8 cellular contexts compared by ENCODE assay signal in genomic region chr6:169751242-169752073, GRCh38. TPM values are rescaled to one million over a fixed set of nuclear protein-coding genes. Genes with fewer than 3 reads are reported as not detected.
A peak's percentile ranks its signal among the peaks of the same experiment; 100 is the strongest.
DNase-seq lines count a peak whose midpoint lies in the region; ATAC-seq and TF ChIP-seq lines count a peak whose summit lies in the region.

TSS of gene DYNLT2 (minus strand) at chr6:169751572. CDS start at chr6:169751458, 114 bp downstream.
TSS of gene ERMARD (plus strand) at chr6:169751622. CDS start at chr6:169751658, 36 bp downstream.

- CTCF ChIA-PET in CD8-positive, alpha-beta memory T cell (lab: Charles Lee) = interaction anchor here (0.6 to 2.1 kb wide), 4 partner anchors 25 to 44 kb away, joined by 3 to 7 read pairs (median 4); no protein-coding TSS in a partner anchor
- CTCF ChIA-PET in activated CD8-positive, alpha-beta T cell treated with anti-CD3 and anti-CD28 coated beads for 36 hours (lab: Charles Lee) = interaction anchor here (1.0 to 3.6 kb wide), 4 partner anchors 29 to 48 kb away, joined by 3 to 11 read pairs (median 4); no protein-coding TSS in a partner anchor

- ATAC-seq in GM19463 (IDR thresholded peaks at IDR 0.05; ENCODE audit: unreplicated experiment) (peak; percentile 93), lung (ENCODE audit: insufficient read depth, low FRiP score) (peak; percentile 99)
- ATAC-seq in activated CD8-positive, alpha-beta T cell treated with anti-CD3 and anti-CD28 coated beads for 36 hours = peak; percentile 97

- intact Hi-C loops in activated CD8-positive, alpha-beta T cell treated with anti-CD3 and anti-CD28 coated beads for 36 hours (cut with micrococcal nuclease) = loop anchor here (2.0 kb wide), 2 partner anchors 25 to 49 kb away; partner anchors contain the start of genes C6orf120 and WDR27

- H3K36me3 ChIP-seq in CD8-positive, alpha-beta memory T cell (ENCODE audit: insufficient read depth, low read length) = no peaks in the 10 kb centered on the region
- H3K36me3 ChIP-seq in ectodermal cell (ENCODE audit: control insufficient read depth, insufficient read depth, low read length) (no peaks in the 10 kb centered on the region), lung (ENCODE audit: control insufficient read depth in 2 of 2, insufficient read depth in 2 of 2, low read length in 2 of 2) (peaks cover 1 to 3% of the 10 kb centered on the region in 2 donors)

- POLR2A ChIA-PET in CD8-positive, alpha-beta memory T cell (lab: Charles Lee) = interaction anchor here (0.5 to 2.0 kb wide), 7 partner anchors 27 to 832 kb away, joined by 3 to 16 read pairs (median 7); partner anchors contain the start of genes C6orf120, PHF10, PSMB1 and TBP
- POLR2A ChIA-PET in activated CD8-positive, alpha-beta T cell treated with anti-CD3 and anti-CD28 coated beads for 36 hours (lab: Charles Lee) = interaction anchor here (0.6 to 7.7 kb wide), 15 partner anchors 8 to 802 kb away, joined by 3 to 73 read pairs (median 4); partner anchors contain the start of genes C6orf120, PHF10, PSMB1 and TBP

- H3K9me3 ChIP-seq in CD8-positive, alpha-beta memory T cell (ENCODE audit: low read length) = no peaks in the 10 kb centered on the region
- H3K9me3 ChIP-seq in ectodermal cell (ENCODE audit: control insufficient read depth, low read length) (no peaks in the 10 kb centered on the region), lung (ENCODE audit: control insufficient read depth in 2 of 2, insufficient read depth in 1 of 2, low read length in 1 of 2) (peaks cover 0 to 2% of the 10 kb centered on the region in 2 donors)

- DNase-seq in CD8-positive, alpha-beta memory T cell = peak; percentile 87 to 96 (median 94)
- DNase-seq in HL-60 (ENCODE audit: low read depth in 1 of 2, low spot score in 1 of 2) (peak; percentile 83 to 92), NCI-H82 treated with DMSO at 0.1 percent for 48 hours (lab: John Stamatoyannopoulos, UW; ENCODE audit: unreplicated experiment) (peak; percentile 48), lung (ENCODE audit: low spot score) (peak; percentile 93)
- DNase-seq in activated CD8-positive, alpha-beta T cell treated with anti-CD3 and anti-CD28 coated beads for 36 hours = peak; percentile 94
- DNase-seq in stimulated activated CD4-positive, alpha-beta T cell treated with anti-CD3 and anti-CD28 coated beads, TNF-alpha, amount 100 ng/mL, for 24 hours (ENCODE audit: low read depth in 3 of 3) = peak; percentile 84 to 93 (median 92)

- H3K4me3 ChIP-seq in CD8-positive, alpha-beta memory T cell (ENCODE audit: low read length) = peak within 1 kb of the TSS; percentile 63
- peak within 1 kb of the TSS; percentile 79 for H3K4me3 ChIP-seq in HL-60 (replicated peaks; ENCODE audit: insufficient read depth, low read length)
- peak within 1 kb of the TSS; percentile 85 for H3K4me3 ChIP-seq in ectodermal cell (ENCODE audit: insufficient read depth, low read depth, low read length)
- peak within 1 kb of the TSS; percentile 75 for H3K4me3 ChIP-seq in lung

- H3K36me3 Mint-ChIP-seq in CD8-positive, alpha-beta memory T cell = peaks cover 0 to 14% (median 7%) of the 10 kb centered on the region in 3 donors
- H3K36me3 Mint-ChIP-seq in activated CD8-positive, alpha-beta T cell treated with anti-CD3 and anti-CD28 coated beads for 36 hours (ENCODE audit: low read depth) = peaks cover 25% of the 10 kb centered on the region

- peak within 1 kb of the TSS; percentile 97 to 100 (median 100) for H3K27ac Mint-ChIP-seq in CD8-positive, alpha-beta memory T cell
- peak within 1 kb of the TSS; percentile 100 for H3K27ac Mint-ChIP-seq in activated CD8-positive, alpha-beta T cell treated with anti-CD3 and anti-CD28 coated beads for 36 hours

- H3K27me3 ChIP-seq in CD8-positive, alpha-beta memory T cell (ENCODE audit: insufficient read depth, low read length, poor library complexity, severe bottlenecking) = no peaks in the 10 kb centered on the region
- H3K27me3 ChIP-seq in HL-60 (ENCODE audit: insufficient read depth, poor library complexity, severe bottlenecking) = no peaks in the 10 kb centered on the region
- H3K27me3 ChIP-seq in ectodermal cell (ENCODE audit: control insufficient read depth, insufficient read depth, low read length, poor library complexity, severe bottlenecking) = no peaks in the 10 kb centered on the region
- H3K27me3 ChIP-seq in lung (ENCODE audit: control insufficient read depth, insufficient read depth) = no peaks in the 10 kb centered on the region

- H3K4me1 Mint-ChIP-seq in CD8-positive, alpha-beta memory T cell = peaks cover 34 to 38% (median 35%) of the 10 kb centered on the region in 3 donors
- peaks cover 28% of the 10 kb centered on the region for H3K4me1 Mint-ChIP-seq in activated CD8-positive, alpha-beta T cell treated with anti-CD3 and anti-CD28 coated beads for 36 hours (ENCODE audit: low read depth)

- H3K27ac ChIP-seq in CD8-positive, alpha-beta memory T cell (ENCODE audit: low read depth, low read length) = peak within 1 kb of the TSS; percentile 93
- H3K27ac ChIP-seq in HL-60 (replicated peaks) = peak within 1 kb of the TSS; percentile 90
- peak within 1 kb of the TSS; percentile 95 for H3K27ac ChIP-seq in ectodermal cell (ENCODE audit: insufficient read depth, low read depth, low read length, poor library complexity, severe bottlenecking)
- peak within 1 kb of the TSS; percentile 93 to 98 for H3K27ac ChIP-seq in lung (ENCODE audit: low read depth in 1 of 2, low read length in 1 of 2)

- H3K9me3 Mint-ChIP-seq in CD8-positive, alpha-beta memory T cell = peaks cover 0 to 2% (median 0%) of the 10 kb centered on the region in 5 donors
- peaks cover 3% of the 10 kb centered on the region for H3K9me3 Mint-ChIP-seq in activated CD8-positive, alpha-beta T cell treated with anti-CD3 and anti-CD28 coated beads for 36 hours

- peaks cover 27% of the 10 kb centered on the region for H3K4me1 ChIP-seq in CD8-positive, alpha-beta memory T cell (ENCODE audit: insufficient read depth, low read length)
- H3K4me1 ChIP-seq in ectodermal cell (ENCODE audit: control insufficient read depth, insufficient read depth, low read length) (peaks cover 12% of the 10 kb centered on the region), lung (ENCODE audit: control insufficient read depth in 2 of 2, insufficient read depth in 2 of 2, low read length in 2 of 2) (peaks cover 3 to 17% of the 10 kb centered on the region in 2 donors)

- 0% methylated on average over 90 of the region's 90 CpGs for WGBS in ectodermal cell, 2 experiments
- WGBS in lung, 2 donors = 0% methylated on average over 90 of the region's 90 CpGs

- H3K27me3 Mint-ChIP-seq in CD8-positive, alpha-beta memory T cell = no peaks in the 10 kb centered on the region
- no peaks in the 10 kb centered on the region for H3K27me3 Mint-ChIP-seq in activated CD8-positive, alpha-beta T cell treated with anti-CD3 and anti-CD28 coated beads for 36 hours

- TF ChIP-seq CTCF in HL-60 (IDR thresholded peaks at IDR 0.05; ENCODE audit: insufficient read depth, low read length) (no peak), lung (IDR thresholded peaks at IDR 0.05; ENCODE audit: control extremely low read depth, extremely low read depth) (no peak)
- no peak for TF ChIP-seq CTCF in activated CD8-positive, alpha-beta T cell treated with anti-CD3 and anti-CD28 coated beads for 36 hours (IDR thresholded peaks at IDR 0.05)

- peak within 1 kb of the TSS; percentile 97 to 100 (median 99) for H3K4me3 Mint-ChIP-seq in CD8-positive, alpha-beta memory T cell
- peak within 1 kb of the TSS; percentile 100 for H3K4me3 Mint-ChIP-seq in activated CD8-positive, alpha-beta T cell treated with anti-CD3 and anti-CD28 coated beads for 36 hours

RNA-seq across cellular contexts. Expression of gene DYNLT2, which starts in this region (rescaled TPM):
- 1 to 10 TPM; 1.4 to 1.9 TPM for total RNA-seq in CD8-positive, alpha-beta memory T cell
- 0.67 TPM for polyA plus RNA-seq in CD8-positive, alpha-beta memory T cell
- total RNA-seq in activated CD8-positive, alpha-beta T cell treated with anti-CD3 and anti-CD28 coated beads for 36 hours = 1 to 10 TPM; 2.2 to 2.4 TPM
- 3.4 TPM for polyA plus RNA-seq in ectodermal cell (2013, experiment 1 of 4)
- polyA plus RNA-seq in ectodermal cell (2013, experiment 2 of 4) = 3.5 TPM
- polyA plus RNA-seq in ectodermal cell (2013, experiment 3 of 4) = 2.5 TPM
- polyA plus RNA-seq in ectodermal cell (2013, experiment 4 of 4) = 3.2 TPM
- total RNA-seq in lung = 1 to 10 TPM; 1.6 to 5.2 TPM
- 1 to 10 TPM in 1 of 2 donors, under 1 TPM in 1; 0.69 to 3.2 TPM for polyA plus RNA-seq in lung

RNA-seq across cellular contexts. Expression of gene ERMARD, which starts in this region (rescaled TPM):
- 10 to 100 TPM; 26.2 to 27.9 TPM for total RNA-seq in CD8-positive, alpha-beta memory T cell
- 12.1 TPM for polyA plus RNA-seq in CD8-positive, alpha-beta memory T cell
- 10 to 100 TPM; 24.9 to 26.6 TPM for total RNA-seq in activated CD8-positive, alpha-beta T cell treated with anti-CD3 and anti-CD28 coated beads for 36 hours
- polyA plus RNA-seq in ectodermal cell (2013, experiment 1 of 4) = 16.8 TPM
- 23.5 TPM for polyA plus RNA-seq in ectodermal cell (2013, experiment 2 of 4)
- polyA plus RNA-seq in ectodermal cell (2013, experiment 3 of 4) = 19.1 TPM
- 23.8 TPM for polyA plus RNA-seq in ectodermal cell (2013, experiment 4 of 4)
- 10 to 100 TPM; 24.7 to 41.0 TPM for total RNA-seq in lung
- 10 to 100 TPM; 18.7 to 55.3 TPM for polyA plus RNA-seq in lung

Comparison
In these comparisons a context has a peak if more than half of its experiments do, and no peak if none do; other contexts are left out.
1. Peak in every context shown above with its lines: DNase-seq, ATAC-seq, H3K4me3 ChIP-seq and H3K27ac ChIP-seq.